In genomic region chr10:45000764-45001381, GRCh38 we compare ENCODE assay signal across 8 cellular contexts. TPM values are rescaled to one million over a fixed set of nuclear protein-coding genes. Genes with fewer than 3 reads are reported as not detected.
A peak's percentile ranks its signal among the peaks of the same experiment; 100 is the strongest.
DNase-seq lines count a peak whose midpoint lies in the region; ATAC-seq and TF ChIP-seq lines count a peak whose summit lies in the region.

TSS of gene ZNF22 (plus strand) at chr10:45000923. CDS start at chr10:45003369, 2,446 bp downstream.

- intact Hi-C loops in left cardiac atrium (cut with DNase I): no loop called here
- intact Hi-C loops in vagina (cut with DNase I): no loop called here

- H3K9me3 Mint-ChIP-seq in activated naive CD8-positive, alpha-beta T cell treated with anti-CD3 and anti-CD28 coated beads, Interleukin-2, amount 50 U/mL, for 24 hours: peaks cover 35% of the 10 kb centered on the region

- TF ChIP-seq CTCF in vagina (IDR thresholded peaks at IDR 0.05): no peak

- H3K4me3 ChIP-seq in HUES6 (ENCODE audit: low read depth, low read length) (peak within 1 kb of the TSS; percentile 64), vagina (peak within 1 kb of the TSS; percentile 50 to 62)

- H3K9me3 ChIP-seq in HUES6 (ENCODE audit: control insufficient read depth, insufficient read depth, low read depth, low read length) (no peaks in the 10 kb centered on the region; the same call in 1 of the 2 replicates), vagina (no peaks in the 10 kb centered on the region)

- H3K4me1 Mint-ChIP-seq in activated naive CD8-positive, alpha-beta T cell treated with anti-CD3 and anti-CD28 coated beads, Interleukin-2, amount 50 U/mL, for 24 hours: peaks cover 30% of the 10 kb centered on the region

- peak in 1 of 2 donors; percentile 58 for TF ChIP-seq POLR2A in vagina (IDR thresholded peaks at IDR 0.05)

- H3K27me3 ChIP-seq in HUES6 (ENCODE audit: control insufficient read depth, insufficient read depth, low read length) (peaks cover 2% of the 10 kb centered on the region; the same call in 1 of the 2 replicates), vagina (no peaks in the 10 kb centered on the region)

- peak within 1 kb of the TSS; percentile 29 for H3K9ac ChIP-seq in HUES6 (ENCODE audit: low read length)

- H3K27me3 Mint-ChIP-seq in activated naive CD8-positive, alpha-beta T cell treated with anti-CD3 and anti-CD28 coated beads, Interleukin-2, amount 50 U/mL, for 24 hours: no peaks in the 10 kb centered on the region

- peak within 1 kb of the TSS; percentile 93 for H3K27ac Mint-ChIP-seq in activated naive CD8-positive, alpha-beta T cell treated with anti-CD3 and anti-CD28 coated beads, Interleukin-2, amount 50 U/mL, for 24 hours

- DNase-seq in Daoy (ENCODE audit: low read depth) (peak; percentile 73), SW 1271 (lab: John Stamatoyannopoulos, UW) (peak; percentile 35 to 57), left cardiac atrium (peak; percentile 77), pulmonary artery endothelial cell (ENCODE audit: low read depth, low spot score) (no peak), vagina (ENCODE audit: extremely low spot score in 2 of 2) (peak; percentile 74 to 85)
- DNase-seq in activated naive CD8-positive, alpha-beta T cell treated with anti-CD3 and anti-CD28 coated beads, Interleukin-2, amount 50 U/mL, for 24 hours: peak; percentile 74

- H3K36me3 Mint-ChIP-seq in activated naive CD8-positive, alpha-beta T cell treated with anti-CD3 and anti-CD28 coated beads, Interleukin-2, amount 50 U/mL, for 24 hours (ENCODE audit: low read depth): peaks cover 45% of the 10 kb centered on the region

- H3K27ac ChIP-seq in HUES6 (ENCODE audit: low read depth, low read length) (no peak within 1 kb of the TSS), vagina (peak within 1 kb of the TSS; percentile 92)

- ATAC-seq in GM21447 (IDR thresholded peaks at IDR 0.05; ENCODE audit: unreplicated experiment): peak; percentile 67
- ATAC-seq in activated naive CD8-positive, alpha-beta T cell treated with anti-CD3 and anti-CD28 coated beads, Interleukin-2, amount 50 U/mL, for 24 hours: peak; percentile 79
- peak; percentile 76 to 86 for ATAC-seq in left cardiac atrium

- H3K4me3 Mint-ChIP-seq in activated naive CD8-positive, alpha-beta T cell treated with anti-CD3 and anti-CD28 coated beads, Interleukin-2, amount 50 U/mL, for 24 hours: peak within 1 kb of the TSS; percentile 88

- peaks cover 4% of the 10 kb centered on the region; the same call in 1 of the 2 replicates for H3K36me3 ChIP-seq in HUES6 (ENCODE audit: control insufficient read depth, insufficient read depth, low read length)
- peaks cover 0 to 10% of the 10 kb centered on the region in 2 donors for H3K36me3 ChIP-seq in vagina

- H3K4me1 ChIP-seq in HUES6 (ENCODE audit: control insufficient read depth, insufficient read depth, low read length) (peaks cover 6% of the 10 kb centered on the region; the same call in 1 of the 2 replicates), vagina (peaks cover 56% of the 10 kb centered on the region)

RNA-seq across cellular contexts. Expression of gene ZNF22, which starts in this region (rescaled TPM):
- 26.3 and 31.5 TPM in 2 replicates for total RNA-seq in Daoy (2014; rRNA removed; shearing (Covaris generic))
- 10 to 100 TPM; 18.9 to 21.1 TPM for total RNA-seq in left cardiac atrium
- total RNA-seq in pulmonary artery endothelial cell: 37.9 and 58.0 TPM in 2 replicates
- 20.6 TPM for total RNA-seq in vagina
